Comparison of ENCODE assay signal across 27 cellular contexts in genomic region chr3:70072754-70073153, GRCh38.
"Had no signal": no experiment of that assay in that cellular context is flagged by ENCODE, and none has a peak within 500 bp of the region (broad histone marks: within the 10 kb centered on the region; RNA-seq: fewer than 3 reads in every experiment).

No MANE protein-coding gene starts in this region.

- H3K9me3 Mint-ChIP-seq: activated CD4-positive, alpha-beta memory T cell treated with anti-CD3 and anti-CD28 coated beads, Interleukin-2, amount 10 ng/mL, durations not matched to agents 7 days and 5 days; activated CD4-positive, alpha-beta T cell treated with anti-CD3 and anti-CD28 coated beads, Interleukin-2, amount 10 ng/mL, durations not matched to agents 7 days and 5 days; activated naive CD4-positive, alpha-beta T cell treated with anti-CD3 and anti-CD28 coated beads, Interleukin-2, amount 50 U/mL, for 72 hours; activated T-cell treated with anti-CD3 and anti-CD28 coated beads, Interleukin-2, amount 50 U/mL, for 4 hours; activated T-helper 2 cell treated with anti-CD3 and anti-CD28 coated beads, Interferon-gamma antibody, Interleukin-2, Interleukin-4, amounts not matched to agents 10 μg/mL and 5 μg/mL and 100 μg/mL, durations not matched to agents 14 hours and 24 hours and 36 hours; type B pancreatic cell had no signal

- FAIRE-seq: colon, kidney, pancreas had no signal

- H3K4me1 ChIP-seq: gastrocnemius medialis, psoas muscle, uterus had no signal

- H3K36me3 ChIP-seq: gastrocnemius medialis, pancreas, uterus had no signal

- H3K4me1 Mint-ChIP-seq: activated CD4-positive, alpha-beta memory T cell treated with anti-CD3 and anti-CD28 coated beads, Interleukin-2, amount 10 ng/mL, durations not matched to agents 7 days and 5 days; activated CD4-positive, alpha-beta T cell treated with anti-CD3 and anti-CD28 coated beads, Interleukin-2, amount 10 ng/mL, durations not matched to agents 7 days and 5 days; immature natural killer cell; naive B cell; T-helper 17 cell had no signal

- H3K36me3 Mint-ChIP-seq: activated naive CD4-positive, alpha-beta T cell treated with anti-CD3 and anti-CD28 coated beads, Interleukin-2, amount 50 U/mL, for 72 hours; immature natural killer cell; mesothelial cell of epicardium; naive B cell; stimulated activated naive B cell treated with anti-CD40 and anti-IgM and Interleukin-4, amounts not matched to agents 10 μg/mL and 1 μg/mL and 100 μg/mL, for 72 hours; type B pancreatic cell had no signal

- H3K27ac Mint-ChIP-seq: activated CD4-positive, alpha-beta memory T cell treated with anti-CD3 and anti-CD28 coated beads, Interleukin-2, amount 10 ng/mL, durations not matched to agents 7 days and 5 days; activated CD4-positive, alpha-beta T cell treated with anti-CD3 and anti-CD28 coated beads, Interleukin-2, amount 10 ng/mL, durations not matched to agents 7 days and 5 days; activated naive CD4-positive, alpha-beta T cell treated with anti-CD3 and anti-CD28 coated beads, Interleukin-2, amount 50 U/mL, for 72 hours; activated T-helper 2 cell treated with anti-CD3 and anti-CD28 coated beads, Interferon-gamma antibody, Interleukin-2, Interleukin-4, amounts not matched to agents 10 μg/mL and 5 μg/mL and 100 μg/mL, durations not matched to agents 14 hours and 24 hours and 36 hours; immature natural killer cell; mesothelial cell of epicardium; stimulated activated naive B cell treated with anti-CD40 and anti-IgM and Interleukin-4, amounts not matched to agents 10 μg/mL and 1 μg/mL and 100 μg/mL, for 72 hours; T-helper 17 cell had no signal

- ATAC-seq: activated naive CD4-positive, alpha-beta T cell treated with anti-CD3 and anti-CD28 coated beads, Interleukin-2, amount 50 U/mL, for 72 hours; activated T-cell treated with anti-CD3 and anti-CD28 coated beads, Interleukin-2, amount 50 U/mL, for 4 hours; body of pancreas; gastrocnemius medialis; left colon; pancreas; psoas muscle; stimulated activated naive B cell treated with anti-CD40 and anti-IgM and Interleukin-4, amounts not matched to agents 10 μg/mL and 1 μg/mL and 100 μg/mL, for 72 hours; T-helper 17 cell had no signal

- H3K4me3 Mint-ChIP-seq: activated CD4-positive, alpha-beta memory T cell treated with anti-CD3 and anti-CD28 coated beads, Interleukin-2, amount 10 ng/mL, durations not matched to agents 7 days and 5 days; activated CD4-positive, alpha-beta T cell treated with anti-CD3 and anti-CD28 coated beads, Interleukin-2, amount 10 ng/mL, durations not matched to agents 7 days and 5 days; activated T-cell treated with anti-CD3 and anti-CD28 coated beads, Interleukin-2, amount 50 U/mL, for 4 hours; immature natural killer cell; naive B cell; stimulated activated naive B cell treated with anti-CD40 and anti-IgM and Interleukin-4, amounts not matched to agents 10 μg/mL and 1 μg/mL and 100 μg/mL, for 72 hours; T-helper 17 cell had no signal

- H3K27me3 ChIP-seq: uterus had no signal

- H3K4me3 ChIP-seq: body of pancreas, pancreas had no signal

- DNase-seq: activated CD4-positive, alpha-beta memory T cell treated with anti-CD3 and anti-CD28 coated beads, Interleukin-2, amount 10 ng/mL, durations not matched to agents 7 days and 5 days; activated CD4-positive, alpha-beta T cell treated with anti-CD3 and anti-CD28 coated beads, Interleukin-2, amount 10 ng/mL, durations not matched to agents 7 days and 5 days; activated CD4-positive, CD25-positive, alpha-beta regulatory T cell treated with anti-CD3 and anti-CD28 coated beads, Interleukin-2, amount 50 U/mL, for 72 hours; activated CD8-positive, alpha-beta memory T cell treated with anti-CD3 and anti-CD28 coated beads, Interleukin-2, amount 50 U/mL, for 48 hours; activated T-cell treated with anti-CD3 and anti-CD28 coated beads, Interleukin-2, amount 50 U/mL, for 4 hours; body of pancreas; effector CD8-positive, alpha-beta T cell; gastrocnemius medialis; hippocampal formation; immature natural killer cell; kidney; left colon; naive B cell; nephron progenitor cell; nucleus accumbens; pancreas; psoas muscle; stimulated activated CD4-positive, alpha-beta T cell treated with anti-CD3 and anti-CD28 coated beads, Interleukin-15, amount 100 ng/mL, for 24 hours; stimulated activated CD4-positive, alpha-beta T cell treated with anti-CD3 and anti-CD28 coated beads, Interleukin-2, amount 100 ng/mL, for 24 hours; stimulated activated naive B cell treated with anti-CD40 and anti-IgM and Interleukin-4, amounts not matched to agents 10 μg/mL and 1 μg/mL and 100 μg/mL, for 72 hours; T-helper 17 cell; uterus had no signal

- H3K9me3 ChIP-seq: gastrocnemius medialis, pancreas, psoas muscle, uterus had no signal

- H3K27ac ChIP-seq: body of pancreas, gastrocnemius medialis, pancreas, psoas muscle had no signal
